ENCODE assay signal across 18 cellular contexts in the genomic region with DNA sequence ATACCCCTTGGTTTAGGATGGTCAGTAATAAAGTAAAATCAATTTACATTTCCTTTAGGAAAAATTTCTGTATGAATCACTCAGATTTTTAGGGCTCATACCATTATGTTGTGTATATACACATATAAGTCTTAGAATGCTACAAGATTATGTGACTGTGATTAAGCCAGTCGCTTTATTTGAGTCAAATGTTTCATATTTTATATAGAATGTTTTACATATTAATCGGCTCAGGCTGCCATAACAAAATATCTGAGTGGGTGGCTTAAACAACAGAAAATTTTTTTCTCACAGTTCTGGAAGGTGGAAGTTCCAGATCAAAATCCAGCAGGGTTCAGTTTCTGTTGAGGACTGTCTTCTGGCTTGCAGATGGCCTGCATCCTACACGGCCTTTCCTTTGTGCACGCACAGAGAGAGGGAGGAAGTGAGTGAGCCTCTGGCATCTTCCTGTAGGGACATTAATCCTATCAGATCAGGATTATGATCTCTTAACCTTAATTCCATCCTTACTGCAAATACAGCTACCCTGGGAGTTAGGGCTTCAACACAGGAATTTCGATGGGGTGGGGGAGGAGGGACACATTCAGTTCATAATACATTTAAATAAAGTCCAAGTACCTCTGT.
DNase-seq lines count a peak whose midpoint lies in the region; ATAC-seq and TF ChIP-seq lines count a peak whose summit lies in the region.
"Had no signal": no experiment of that assay in that cellular context is flagged by ENCODE, and none has a peak within 500 bp of the region (broad histone marks: within the 10 kb centered on the region; RNA-seq: fewer than 3 reads in every experiment).

No MANE protein-coding gene starts in this region.

- no peaks in the 10 kb centered on the region for H3K27me3 Mint-ChIP-seq in neural progenitor cell (ENCODE audit: insufficient read depth, low read depth)

- ATAC-seq in HG03521 (IDR thresholded peaks at IDR 0.05; ENCODE audit: unreplicated experiment) (no peak), GM18861 (IDR thresholded peaks at IDR 0.05; ENCODE audit: unreplicated experiment) (no peak)

- H3F3A ChIP-seq in neural progenitor cell (ENCODE audit: low read depth): no peaks in the 10 kb centered on the region

- no peak overlapping the region for H3K27ac Mint-ChIP-seq in neural progenitor cell

- H3K27ac ChIP-seq in OCI-LY3 (ENCODE audit: low read length) (no peak overlapping the region), neural progenitor cell (no peak overlapping the region), mammary epithelial cell (ENCODE audit: insufficient read depth, low read depth, low read length) (no peak overlapping the region)
- H3K27ac ChIP-seq: 22Rv1 had no signal

- H3K36me3 Mint-ChIP-seq in neural progenitor cell: no peaks in the 10 kb centered on the region

- H4K20me1 ChIP-seq in OCI-LY3 (ENCODE audit: insufficient read depth, low read length) (no peaks in the 10 kb centered on the region), neural progenitor cell (ENCODE audit: low read depth) (no peaks in the 10 kb centered on the region), mammary epithelial cell (ENCODE audit: insufficient read depth, low read length) (peaks cover 2% of the 10 kb centered on the region)

- H3K36me3 ChIP-seq in OCI-LY3 (replicated peaks; ENCODE audit: low read depth, low read length) (no peaks in the 10 kb centered on the region), neural progenitor cell (no peaks in the 10 kb centered on the region), mammary epithelial cell (ENCODE audit: insufficient read depth, low read length) (no peaks in the 10 kb centered on the region)

- H3K4me1 ChIP-seq in OCI-LY3 (ENCODE audit: low read length) (peaks cover 24% of the 10 kb centered on the region), neural progenitor cell (peaks cover 6% of the 10 kb centered on the region), mammary epithelial cell (ENCODE audit: insufficient read depth, low read length) (no peaks in the 10 kb centered on the region)

- no peak overlapping the region for H3K9ac ChIP-seq in OCI-LY3 (ENCODE audit: low read length)
- no peak overlapping the region for H3K9ac ChIP-seq in neural progenitor cell
- H3K9ac ChIP-seq in mammary epithelial cell (ENCODE audit: insufficient read depth, low read length): no peak overlapping the region

- CTCF ChIA-PET in mammary epithelial cell (lab: Charles Lee; ENCODE audit: low non-redundant PET): no interaction called here

- no TSS peak for BruUV-seq in mammary epithelial cell (replicated peaks; lab: Mats Ljungman, UMichigan)

- no peak overlapping the region for H3K4me3 Mint-ChIP-seq in neural progenitor cell

- dilution Hi-C loops in mammary epithelial cell (cut with HindIII; ENCODE audit: low sequenced_read_pairs): no loop called here

- no peak overlapping the region for H2AFZ ChIP-seq in OCI-LY3 (ENCODE audit: low read depth, low read length)
- no peak overlapping the region for H2AFZ ChIP-seq in neural progenitor cell (replicated peaks)
- no peak overlapping the region for H2AFZ ChIP-seq in mammary epithelial cell (ENCODE audit: low read depth, low read length)

- H3K4me3 ChIP-seq in OCI-LY3 (ENCODE audit: low read length) (no peak overlapping the region), neural progenitor cell (no peak overlapping the region), mammary epithelial cell (replicated peaks in 1 of 3; ENCODE audit: insufficient read depth in 1 of 3, low read depth in 2 of 3, low read length in 3 of 3) (no peak overlapping the region)

- H3K79me2 ChIP-seq in OCI-LY3 (ENCODE audit: low read length) (no peaks in the 10 kb centered on the region), neural progenitor cell (ENCODE audit: low read depth) (no peaks in the 10 kb centered on the region), mammary epithelial cell (ENCODE audit: insufficient read depth, low read length) (no peaks in the 10 kb centered on the region)

- peaks cover 4% of the 10 kb centered on the region for H3K4me1 Mint-ChIP-seq in neural progenitor cell

- in situ Hi-C loops in mammary epithelial cell (cut with MboI; ENCODE audit: low sequenced_read_pairs in 2 of 2): no loop called here

- no peaks in the 10 kb centered on the region for H3K9me3 Mint-ChIP-seq in neural progenitor cell

- no peaks in the 10 kb centered on the region for H3K9me3 ChIP-seq in OCI-LY3 (ENCODE audit: insufficient read depth, low read length)
- no peaks in the 10 kb centered on the region for H3K9me3 ChIP-seq in neural progenitor cell (ENCODE audit: low read depth)
- H3K9me3 ChIP-seq in mammary epithelial cell (replicated peaks; ENCODE audit: insufficient read depth, low read length): no peaks in the 10 kb centered on the region

- peak; percentile 21 for DNase-seq in DMS 273 (lab: John Stamatoyannopoulos, UW; ENCODE audit: unreplicated experiment)
- no peak for DNase-seq in DMS 273 treated with DMSO at 0.1 percent for 48 hours (lab: John Stamatoyannopoulos, UW)
- peak; percentile 20 for DNase-seq in cerebellar cortex (ENCODE audit: low spot score)
- DNase-seq in neural progenitor cell (ENCODE audit: low spot score): peak; percentile 40
- no peak for DNase-seq in mammary epithelial cell
- DNase-seq: COR-L47, DMS53, EL, HCEC 1CT, MM.1S, NCI-H1092, NCI-H2081, NCI-H774, SW 1271 had no signal

- TF ChIP-seq CTCF in OCI-LY3 (IDR thresholded peaks at IDR 0.05; ENCODE audit: low read depth, low read length) (no peak), neural progenitor cell (IDR thresholded peaks at IDR 0.05) (no peak), mammary epithelial cell (conservative IDR thresholded peaks at IDR 0.05 in 1 of 2, IDR thresholded peaks at IDR 0.05 in 1 of 2; ENCODE audit: extremely low read depth in 1 of 2, insufficient read depth in 1 of 2, low read depth in 1 of 2, low read length in 2 of 2) (no peak)

- H3K4me2 ChIP-seq in OCI-LY3 (ENCODE audit: low read length): peak overlapping the region; percentile 57; the same call in 1 of the 2 replicates
- no peak overlapping the region for H3K4me2 ChIP-seq in neural progenitor cell
- H3K4me2 ChIP-seq in mammary epithelial cell (ENCODE audit: insufficient read depth, low read depth, low read length): no peak overlapping the region

- WGBS in mammary epithelial cell (ENCODE audit: low coverage, missing lambda C conversion rate): 98% methylated on average over 5 of the region's 5 CpGs

- H3K27me3 ChIP-seq in OCI-LY3 (ENCODE audit: low read depth, low read length) (no peaks in the 10 kb centered on the region), neural progenitor cell (no peaks in the 10 kb centered on the region), mammary epithelial cell (ENCODE audit: insufficient read depth, low read length) (no peaks in the 10 kb centered on the region)

- intact Hi-C loops in mammary epithelial cell (cut with micrococcal nuclease): no loop called here

Comparison
In these comparisons a context has a peak if more than half of its experiments do, and no peak if none do; other contexts are left out.
1. DNase-seq: peak in DMS 273 (single experiment), cerebellar cortex (single experiment) and neural progenitor cell (single experiment); none in DMS 273 treated with DMSO at 0.1 percent for 48 hours (single experiment) and mammary epithelial cell (single experiment).